ENCODE assay signal across 5 cellular contexts in the genomic region with DNA sequence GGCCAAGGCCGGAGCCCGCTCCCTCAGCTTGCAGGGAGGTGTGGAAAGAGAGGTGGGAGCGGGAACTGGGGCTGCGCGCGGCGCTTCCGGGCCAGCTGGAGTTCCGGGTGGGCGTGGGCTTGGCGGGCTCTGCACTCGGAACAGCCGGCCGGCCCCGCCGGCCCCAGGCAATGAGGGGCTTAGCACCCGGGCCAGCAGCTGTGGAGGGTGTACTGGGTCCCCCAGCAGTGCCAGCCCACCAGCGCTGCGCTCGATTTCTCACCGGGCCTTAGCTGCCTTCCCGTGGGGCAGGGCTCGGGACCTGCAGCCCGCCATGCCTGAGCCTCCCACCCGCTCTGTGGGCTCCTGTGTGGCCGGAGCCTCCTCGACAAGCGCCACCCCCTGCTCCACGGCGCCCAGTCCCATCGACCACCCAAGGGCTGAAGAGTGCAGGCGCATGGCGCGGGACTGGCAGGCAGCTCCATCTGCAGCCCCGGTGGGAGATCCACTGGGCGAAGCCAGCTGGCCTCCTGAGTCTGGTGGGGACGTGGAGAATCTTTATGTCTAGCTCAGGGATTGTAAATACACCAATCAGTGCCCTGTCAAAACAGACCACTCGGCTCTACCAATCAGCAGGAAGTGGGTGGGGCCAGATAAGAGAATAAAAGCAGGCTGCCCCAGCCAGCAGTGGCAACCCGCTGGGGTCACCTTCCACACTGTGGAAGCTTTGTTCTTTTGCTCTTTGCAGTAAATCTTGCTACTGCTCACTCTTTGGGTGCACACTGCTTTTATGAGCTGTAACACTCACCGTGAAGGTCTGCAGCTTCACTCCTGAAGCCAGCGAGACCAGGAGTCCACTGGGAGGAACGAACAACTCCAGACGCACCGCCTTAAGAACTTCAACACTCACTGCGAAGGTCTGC. TPM values are rescaled to one million over a fixed set of nuclear protein-coding genes. Genes with fewer than 3 reads are reported as not detected.
"Had no signal": no experiment of that assay in that cellular context is flagged by ENCODE, and none has a peak within 500 bp of the region (broad histone marks: within the 10 kb centered on the region; RNA-seq: fewer than 3 reads in every experiment).

No MANE protein-coding gene starts in this region.

RNA-seq across cellular contexts. Expression of a gene that starts 34.9 kb away (rescaled TPM):
- total RNA-seq: GM23338, H1, H9, HT-29, IMR-90 had no signal
- polyA plus RNA-seq: GM23338, H1, IMR-90 had no signal
